9 cellular contexts compared by ENCODE assay signal in the genomic region with DNA sequence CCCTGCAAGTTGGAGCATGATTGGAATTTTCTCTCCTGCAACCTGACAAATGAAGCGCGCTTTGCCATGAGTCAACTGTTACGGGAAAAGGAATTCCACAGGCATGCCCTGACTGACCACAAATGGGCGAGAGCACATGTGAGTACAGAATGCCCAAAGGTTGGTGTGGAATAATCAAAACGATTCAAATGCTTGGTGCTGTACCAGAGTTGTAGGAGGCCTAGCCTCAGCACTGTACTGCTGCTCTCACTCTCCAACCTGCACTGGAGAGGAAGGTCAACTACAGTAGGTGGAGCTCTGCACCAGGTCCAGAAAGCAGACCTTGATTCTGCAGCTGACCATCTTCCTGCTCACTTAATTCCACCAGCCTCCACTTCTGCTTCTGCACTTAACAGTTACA.
DNase-seq lines count a peak whose midpoint lies in the region; ATAC-seq, FAIRE-seq and TF ChIP-seq lines count a peak whose summit lies in the region.
"Had no signal": no experiment of that assay in that cellular context is flagged by ENCODE, and none has a peak within 500 bp of the region (broad histone marks: within the 10 kb centered on the region; RNA-seq: fewer than 3 reads in every experiment).

No MANE protein-coding gene starts in this region.

- H2BK5ac ChIP-seq in IMR-90 (ENCODE audit: low read depth, low read length, poor library complexity, severe bottlenecking): no peak overlapping the region

- peaks cover 26% of the 10 kb centered on the region for H3K4me1 Mint-ChIP-seq in astrocyte (ENCODE audit: low read depth, unreplicated experiment)
- no peaks in the 10 kb centered on the region for H3K4me1 Mint-ChIP-seq in activated naive CD8-positive, alpha-beta T cell treated with anti-CD3 and anti-CD28 coated beads for 36 hours

- no peaks in the 10 kb centered on the region for H3K27me3 ChIP-seq in IMR-90 (ENCODE audit: control insufficient read depth, insufficient read depth, low read length)
- H3K27me3 ChIP-seq in astrocyte (ENCODE audit: insufficient read depth, low read length): no peaks in the 10 kb centered on the region

- peak overlapping the region; percentile 73 for H3K14ac ChIP-seq in IMR-90 (replicated peaks; ENCODE audit: low read depth, low read length)

- no peak overlapping the region for H2AK9ac ChIP-seq in IMR-90 (replicated peaks; ENCODE audit: low read depth, low read length, poor library complexity)

- peak; percentile 94 for FAIRE-seq in astrocyte (lab: Jason Lieb, UNC)
- FAIRE-seq in kidney (lab: Jason Lieb, UNC): no peak

- peak overlapping the region; percentile 43; the same call in 1 of the 2 replicates for H3K23ac ChIP-seq in IMR-90 (ENCODE audit: low read depth, low read length)

- no TSS peak for BruUV-seq in IMR-90 (replicated peaks; lab: Mats Ljungman, UMichigan)

- H3K4me3 ChIP-seq in AG04449 (ENCODE audit: low read depth, low read length) (no peak overlapping the region), IMR-90 (ENCODE audit: insufficient read depth, low read depth, low read length) (no peak overlapping the region), astrocyte (ENCODE audit: insufficient read depth, low read depth, low read length) (no peak overlapping the region), kidney (ENCODE audit: low read length in 2 of 2) (no peak overlapping the region)

- H3K9me3 ChIP-seq in IMR-90 (ENCODE audit: control insufficient read depth, insufficient read depth, low read length): no peaks in the 10 kb centered on the region
- H3K9me3 ChIP-seq in astrocyte (ENCODE audit: insufficient read depth, low read depth, low read length): no peaks in the 10 kb centered on the region
- no peaks in the 10 kb centered on the region for H3K9me3 ChIP-seq in kidney (ENCODE audit: control insufficient read depth in 1 of 2, low read length in 2 of 2)

- 20% methylated on average over 1 of the region's 5 CpGs; no CpG with 5 or more reads in 1 of the 2 experiments for WGBS in IMR-90 (ENCODE audit: extremely low coverage in 2 of 2, insufficient read length in 1 of 2), 2 experiments

- H3K4me2 ChIP-seq in IMR-90 (ENCODE audit: low read depth, low read length) (peak overlapping the region; percentile 19), astrocyte (ENCODE audit: low read length) (peak overlapping the region; percentile 40)

- TF ChIP-seq POLR2A in IMR-90 (IDR thresholded peaks at IDR 0.05; ENCODE audit: low read depth, low read length): no peak

- peak overlapping the region in 1 of 2 experiments; percentile 49; a peak in 2 of 4 replicates for H4K8ac ChIP-seq in IMR-90 (ENCODE audit: low read depth in 2 of 2, low read length in 2 of 2)

- POLR2A ChIA-PET in AG04449 (lab: Yijun Ruan, JAX): interaction anchor here (1.0 kb wide), 1 partner anchor 571 kb away, joined by 5 read pairs; the partner anchor contains the start of gene PLK2
- POLR2A ChIA-PET in IMR-90 (lab: Charles Lee; ENCODE audit: unreplicated experiment): no interaction called here

- peak overlapping the region; percentile 87 for H2BK20ac ChIP-seq in IMR-90 (ENCODE audit: low read depth, low read length)

- peak overlapping the region; percentile 69 for H3K4ac ChIP-seq in IMR-90 (ENCODE audit: low read depth, low read length)

- CTCF ChIA-PET in AG04449 (lab: Yijun Ruan, JAX) (interaction anchor here (0.6 to 2.9 kb wide), 7 partner anchors 14 to 592 kb away, joined by 3 to 25 read pairs (median 3); partner anchors contain the start of gene PLK2), IMR-90 (lab: Yijun Ruan, JAX) (interaction anchor here (0.6 to 0.7 kb wide), 2 partner anchors 11 to 54 kb away, joined by 3 to 4 read pairs; no protein-coding TSS in a partner anchor)

- H3K27ac Mint-ChIP-seq in astrocyte (ENCODE audit: unreplicated experiment): peak overlapping the region; percentile 83
- no peak overlapping the region for H3K27ac Mint-ChIP-seq in activated naive CD8-positive, alpha-beta T cell treated with anti-CD3 and anti-CD28 coated beads for 36 hours

- ATAC-seq in IMR-90 (ENCODE audit: low read depth) (peak; percentile 84), HG03159 (IDR thresholded peaks at IDR 0.05; ENCODE audit: unreplicated experiment) (no peak), HG03354 (IDR thresholded peaks at IDR 0.05; ENCODE audit: poor library complexity, severe bottlenecking, unreplicated experiment) (no peak)

- H3K9me1 ChIP-seq in IMR-90 (ENCODE audit: insufficient read depth, low read length): peaks cover 6% of the 10 kb centered on the region; the same call in 1 of the 2 replicates

- peak overlapping the region; percentile 24 for H3K4me3 Mint-ChIP-seq in astrocyte (ENCODE audit: unreplicated experiment)
- H3K4me3 Mint-ChIP-seq in activated naive CD8-positive, alpha-beta T cell treated with anti-CD3 and anti-CD28 coated beads for 36 hours: no peak overlapping the region

- H2AFZ ChIP-seq in IMR-90 (replicated peaks; ENCODE audit: low read length, poor library complexity) (peak overlapping the region; percentile 47), astrocyte (ENCODE audit: low read depth, low read length) (no peak overlapping the region)

- H3K27me3 Mint-ChIP-seq in astrocyte (ENCODE audit: low read depth, unreplicated experiment): no peaks in the 10 kb centered on the region
- no peaks in the 10 kb centered on the region for H3K27me3 Mint-ChIP-seq in activated naive CD8-positive, alpha-beta T cell treated with anti-CD3 and anti-CD28 coated beads for 36 hours

- peak overlapping the region; percentile 60 for H2BK120ac ChIP-seq in IMR-90 (ENCODE audit: low read depth, low read length)

- TF ChIP-seq CTCF in AG04449 (IDR thresholded peaks at IDR 0.05; ENCODE audit: insufficient read depth, low read length, missing control alignments): peak; percentile 53
- no peak; the same call in 1 of the 2 replicates for TF ChIP-seq CTCF in IMR-90 (conservative IDR thresholded peaks at IDR 0.05; ENCODE audit: low read depth, low read length)
- no peak for TF ChIP-seq CTCF in astrocyte (IDR thresholded peaks at IDR 0.05; ENCODE audit: insufficient read depth, low read depth, low read length)
- peak; percentile 15 for TF ChIP-seq CTCF in kidney (IDR thresholded peaks at IDR 0.05; ENCODE audit: borderline replicate concordance, extremely low read depth, insufficient read depth)

- intact Hi-C loops in IMR-90 (cut with micrococcal nuclease): loop anchor here (2.0 to 5.0 kb wide), 4 partner anchors 111 to 391 kb away; no protein-coding TSS in a partner anchor
- intact Hi-C loops in kidney (cut with DNase I): no loop called here

- H4K20me1 ChIP-seq in IMR-90 (ENCODE audit: insufficient read depth, low read length): no peaks in the 10 kb centered on the region
- no peaks in the 10 kb centered on the region for H4K20me1 ChIP-seq in astrocyte (ENCODE audit: insufficient read depth, low read length)

- H3K36me3 ChIP-seq in IMR-90 (ENCODE audit: control insufficient read depth, insufficient read depth, low read length): no peaks in the 10 kb centered on the region
- H3K36me3 ChIP-seq in astrocyte (ENCODE audit: insufficient read depth, low read length): no peaks in the 10 kb centered on the region
- no peaks in the 10 kb centered on the region for H3K36me3 ChIP-seq in kidney (ENCODE audit: control insufficient read depth in 1 of 2, insufficient read depth in 2 of 2, low read length in 2 of 2)

- H2BK15ac ChIP-seq in IMR-90 (ENCODE audit: low read depth, low read length): peak overlapping the region; percentile 64; the same call in 1 of the 3 replicates

- H3K79me1 ChIP-seq in IMR-90 (ENCODE audit: low read depth in 1 of 2, low read length in 2 of 2): no peaks in the 10 kb centered on the region

- dilution Hi-C loops in IMR-90 (cut with HindIII; ENCODE audit: low sequenced_read_pairs, unreplicated experiment): no loop called here

- H3K18ac ChIP-seq in IMR-90 (ENCODE audit: low read depth, low read length): 0 out of 2 replicates have a peak overlapping the region, but pooled peaks have one; percentile 10

- no peak overlapping the region for H4K91ac ChIP-seq in IMR-90 (ENCODE audit: insufficient read depth, low read depth, low read length)

- no peak overlapping the region for H4K5ac ChIP-seq in IMR-90 (ENCODE audit: low read depth, low read length)

- H3K36me3 Mint-ChIP-seq in astrocyte (ENCODE audit: low read depth, unreplicated experiment): no peaks in the 10 kb centered on the region
- no peaks in the 10 kb centered on the region for H3K36me3 Mint-ChIP-seq in activated naive CD8-positive, alpha-beta T cell treated with anti-CD3 and anti-CD28 coated beads for 36 hours

- peak; percentile 49 for TF ChIP-seq RAD21 in IMR-90 (IDR thresholded peaks at IDR 0.05; ENCODE audit: low read length)

- H3K9me3 Mint-ChIP-seq in astrocyte (ENCODE audit: unreplicated experiment): no peaks in the 10 kb centered on the region
- H3K9me3 Mint-ChIP-seq in activated naive CD8-positive, alpha-beta T cell treated with anti-CD3 and anti-CD28 coated beads for 36 hours: no peaks in the 10 kb centered on the region

- no peak overlapping the region for H3K56ac ChIP-seq in IMR-90 (ENCODE audit: extremely low read depth, insufficient read depth, low read length)

- H3K27ac ChIP-seq in IMR-90 (ENCODE audit: insufficient read depth, low read length) (no peak overlapping the region), astrocyte (ENCODE audit: low read depth, low read length) (no peak overlapping the region), kidney (ENCODE audit: low read depth in 2 of 2, low read length in 2 of 2) (no peak overlapping the region)

- peak; percentile 63 for DNase-seq in AG04449 (ENCODE audit: low read depth, low spot score)
- DNase-seq in IMR-90: peak; percentile 83
- peak; percentile 94 for DNase-seq in astrocyte (ENCODE audit: low read depth)
- no peak for DNase-seq in kidney
- no peak for DNase-seq in G401 (ENCODE audit: low spot score)
- DNase-seq in activated naive CD8-positive, alpha-beta T cell treated with anti-CD3 and anti-CD28 coated beads for 36 hours: no peak
- DNase-seq: effector CD4-positive, alpha-beta T cell had no signal

- H3K79me2 ChIP-seq in astrocyte (ENCODE audit: insufficient read depth, low read length): no peaks in the 10 kb centered on the region

- no peak overlapping the region for H3K9ac ChIP-seq in IMR-90 (ENCODE audit: low read depth, low read length)
- no peak overlapping the region for H3K9ac ChIP-seq in astrocyte (ENCODE audit: low read length)
- no peak overlapping the region for H3K9ac ChIP-seq in kidney (ENCODE audit: low read length in 2 of 2)

- in situ Hi-C loops in IMR-90 (cut with MboI; ENCODE audit: low sequenced_read_pairs) (loop anchor here (10.0 kb wide), 1 partner anchor 385 kb away; no protein-coding TSS in a partner anchor), G401 (cut with HindIII; ENCODE audit: low sequenced_read_pairs) (no loop called here)

- H3K4me1 ChIP-seq in IMR-90 (ENCODE audit: control insufficient read depth, insufficient read depth, low read length): peaks cover 10% of the 10 kb centered on the region
- peaks cover 24% of the 10 kb centered on the region for H3K4me1 ChIP-seq in astrocyte (ENCODE audit: insufficient read depth, low read length)
- H3K4me1 ChIP-seq in kidney (ENCODE audit: control insufficient read depth in 1 of 2, insufficient read depth in 1 of 2, low read depth in 1 of 2, low read length in 2 of 2): no peaks in the 10 kb centered on the region

- peak overlapping the region; percentile 2; the same call in 1 of the 2 replicates for H2AK5ac ChIP-seq in IMR-90 (ENCODE audit: low read depth, low read length)

TF ChIP-seq in IMR-90, 13 proteins besides CTCF, POLR2A, EP300 and RAD21 (continues in another document):
- no peak for TF ChIP-seq MAFK (IDR thresholded peaks at IDR 0.05; ENCODE audit: low read depth, low read length)

Comparison
In these comparisons a context has a peak if more than half of its experiments do, and no peak if none do; other contexts are left out.
1. DNase-seq: peak in AG04449 (single experiment), IMR-90 (single experiment) and astrocyte (single experiment); none in kidney (single experiment), G401 (single experiment) and activated naive CD8-positive, alpha-beta T cell treated with anti-CD3 and anti-CD28 coated beads for 36 hours (single experiment).
2. CTCF ChIP-seq: peak in AG04449 (single experiment) and kidney (single experiment); none in IMR-90 (single experiment) and astrocyte (single experiment).